8 cellular contexts compared by ENCODE assay signal in the genomic region with DNA sequence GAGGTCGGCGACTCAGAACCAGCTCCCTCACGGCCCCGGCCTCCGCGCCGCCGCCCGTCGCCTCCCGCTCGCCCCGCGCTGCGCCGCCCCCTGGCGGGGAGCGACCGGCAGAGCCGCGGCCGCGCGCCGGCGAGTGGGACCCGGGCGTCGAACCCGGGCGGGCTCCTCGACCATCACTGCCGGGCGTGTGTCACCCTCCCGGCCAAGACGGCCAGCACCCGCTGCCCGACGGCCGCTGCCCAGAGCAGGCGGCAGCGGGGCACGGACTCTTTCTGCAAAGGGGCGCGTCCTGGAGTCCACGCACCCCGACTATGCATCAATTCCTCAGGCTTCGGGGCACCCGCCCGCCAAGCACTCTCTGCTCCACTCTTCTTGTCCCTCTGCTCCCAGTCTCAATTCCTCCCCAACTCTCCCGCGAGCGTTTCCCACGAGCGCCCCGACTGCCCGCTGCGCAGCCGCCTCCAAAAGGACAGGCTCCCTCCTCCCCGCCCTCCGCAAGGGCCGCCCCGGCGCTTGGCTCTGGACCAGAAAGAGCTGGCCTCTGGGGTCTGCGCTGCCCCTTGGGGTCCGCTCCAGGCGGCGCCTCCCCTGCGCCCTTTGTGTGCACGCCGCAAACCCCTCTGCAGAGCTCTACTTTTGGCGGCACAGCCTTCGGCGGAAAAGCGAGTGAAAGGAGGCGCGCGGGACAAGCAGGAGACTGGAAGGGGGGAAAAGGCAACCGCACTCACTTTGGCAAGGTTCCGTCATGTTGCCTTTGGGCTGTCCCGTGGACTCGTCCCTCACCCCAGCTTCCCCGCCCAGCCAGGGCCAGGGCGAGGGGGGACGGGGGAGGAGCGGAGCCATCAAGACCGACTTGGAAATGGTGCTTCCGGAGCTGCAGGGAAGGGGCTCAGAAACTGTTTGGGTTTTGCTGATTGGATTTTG. TPM values are rescaled to one million over a fixed set of nuclear protein-coding genes. Genes with fewer than 3 reads are reported as not detected.
A peak's percentile ranks its signal among the peaks of the same experiment; 100 is the strongest.
DNase-seq lines count a peak whose midpoint lies in the region; ATAC-seq, FAIRE-seq and TF ChIP-seq lines count a peak whose summit lies in the region.

No MANE protein-coding gene starts in this region.

- H3K27ac Mint-ChIP-seq in central memory CD8-positive, alpha-beta T cell (ENCODE audit: low read depth) = peak overlapping the region; percentile 35

- ATAC-seq in central memory CD8-positive, alpha-beta T cell (replicated peaks; ENCODE audit: extremely low read depth, poor library complexity, severe bottlenecking) = peak; percentile 40

- H3K79me2 ChIP-seq in keratinocyte (ENCODE audit: control insufficient read depth, insufficient read depth, low read length) = no peaks in the 10 kb centered on the region

- peak; percentile 88 for TF ChIP-seq CTCF in GM10266 (IDR thresholded peaks at IDR 0.05; ENCODE audit: control insufficient read depth, insufficient read depth, low read depth, missing control alignments)
- peak; percentile 74 for TF ChIP-seq CTCF in LNCAP (IDR thresholded peaks at IDR 0.05)
- peak in 2 of 3 experiments; percentile 10 to 69 for TF ChIP-seq CTCF in keratinocyte (optimal IDR thresholded peaks at IDR 0.05 in 1 of 3, IDR thresholded peaks at IDR 0.05 in 1 of 3, conservative IDR thresholded peaks at IDR 0.05 in 1 of 3; ENCODE audit: extremely low read depth in 1 of 3, insufficient read depth in 2 of 3, low read length in 3 of 3)

- H3K27me3 Mint-ChIP-seq in central memory CD8-positive, alpha-beta T cell = peaks cover 9% of the 10 kb centered on the region

- H3K4me1 ChIP-seq in keratinocyte (ENCODE audit: control insufficient read depth, extremely low read depth, insufficient read depth, low read length) = peaks cover 2% of the 10 kb centered on the region

- DNase-seq in GM10266 (ENCODE audit: extremely low spot score) = peak; percentile 87
- DNase-seq in GOT3 (lab: John Stamatoyannopoulos, UW) = peak; percentile 1
- peak; percentile 8 to 26 (median 13) for DNase-seq in activated CD4-positive, CD25-positive, alpha-beta regulatory T cell (lab: John Stamatoyannopoulos, UW)
- peak; percentile 14 to 19 for DNase-seq in central memory CD8-positive, alpha-beta T cell (ENCODE audit: low spot score in 2 of 2)
- no peak for DNase-seq in keratinocyte (ENCODE audit: low read depth, low spot score)
- peak; percentile 72 for DNase-seq in stimulated activated CD4-positive, alpha-beta T cell treated with anti-CD3 and anti-CD28 coated beads, Interleukin-15, amount 100 ng/mL, for 24 hours
- DNase-seq in occipital lobe (lab: John Stamatoyannopoulos, UW) = no peak

- H2AFZ ChIP-seq in keratinocyte (ENCODE audit: control insufficient read depth, low read length) = peak overlapping the region; percentile 95

- no peaks in the 10 kb centered on the region for H3K9me3 ChIP-seq in keratinocyte (ENCODE audit: control insufficient read depth, low read depth, low read length)

- peak overlapping the region; percentile 68 for H3K9ac ChIP-seq in keratinocyte (ENCODE audit: control insufficient read depth, extremely low read depth, insufficient read depth, low read length)

- H3K36me3 ChIP-seq in keratinocyte (ENCODE audit: control insufficient read depth in 2 of 2, extremely low read depth in 1 of 2, insufficient read depth in 2 of 2, low read length in 2 of 2) = no peaks in the 10 kb centered on the region

- peaks cover 7% of the 10 kb centered on the region for H3K36me3 Mint-ChIP-seq in central memory CD8-positive, alpha-beta T cell (ENCODE audit: insufficient read depth)

- H3K4me1 Mint-ChIP-seq in central memory CD8-positive, alpha-beta T cell = peaks cover 22% of the 10 kb centered on the region

- H3K9me3 Mint-ChIP-seq in central memory CD8-positive, alpha-beta T cell = no peaks in the 10 kb centered on the region

- peak overlapping the region; percentile 94 for H3K4me2 ChIP-seq in keratinocyte (ENCODE audit: control insufficient read depth, extremely low read depth, insufficient read depth, low read depth, low read length)

- dilution Hi-C loops in keratinocyte (cut with MboI; ENCODE audit: extremely low pct_ligation_motif_present, low sequenced_read_pairs) = no loop called here

- peak overlapping the region; percentile 92 for H3K4me3 Mint-ChIP-seq in central memory CD8-positive, alpha-beta T cell

- H3K27ac ChIP-seq in keratinocyte (ENCODE audit: control insufficient read depth, insufficient read depth, low read length) = no peak overlapping the region

- H4K20me1 ChIP-seq in keratinocyte (ENCODE audit: control insufficient read depth, extremely low read depth, insufficient read depth, low read length) = no peaks in the 10 kb centered on the region

- H3K9me1 ChIP-seq in keratinocyte (ENCODE audit: control insufficient read depth, extremely low read depth, insufficient read depth, low read length) = no peaks in the 10 kb centered on the region

- FAIRE-seq in keratinocyte (lab: Jason Lieb, UNC) = no peak

- peak overlapping the region; percentile 72 to 83 (median 81) for H3K4me3 ChIP-seq in keratinocyte (ENCODE audit: control insufficient read depth in 2 of 3, extremely low read depth in 1 of 3, insufficient read depth in 2 of 3, low read depth in 1 of 3, low read length in 3 of 3)

- H3K27me3 ChIP-seq in keratinocyte (ENCODE audit: control insufficient read depth, extremely low read depth, insufficient read depth, low read length) = no peaks in the 10 kb centered on the region

RNA-seq across cellular contexts. Expression of gene PDE5A, which starts 1.1 kb away (rescaled TPM):
- polyA plus RNA-seq in keratinocyte = 2.1 to 3.6 TPM (median 3.6 TPM) in 3 replicates
- 1.7 TPM for polyA plus RNA-seq in keratinocyte (2011; ENCODE audit: low read depth)
- 1.8 and 3.6 TPM in 2 replicates for polyA plus RNA-seq in keratinocyte (2011; cell fraction: cytosol; rRNA removed)
- 5.5 and 6.3 TPM in 2 replicates for polyA plus RNA-seq in keratinocyte (2011; cell fraction: nucleus; rRNA removed)
- polyA plus RNA-seq in keratinocyte (2012; ENCODE audit: low replicate concordance) = 1.4 and 2.0 TPM in 2 replicates
- polyA minus RNA-seq in keratinocyte = 4.6 to 12.2 TPM (median 5.7 TPM) in 3 replicates
- polyA minus RNA-seq in keratinocyte (2011; cell fraction: cytosol; rRNA and poly(A)+ RNA removed) = 8.1 TPM
- polyA minus RNA-seq in keratinocyte (2011; cell fraction: nucleus; rRNA and poly(A)+ RNA removed) = 8.3 and 16.2 TPM in 2 replicates
- 17.9 TPM for total RNA-seq in occipital lobe

Comparison
In these comparisons a context has a peak if more than half of its experiments do, and no peak if none do; other contexts are left out.
1. DNase-seq: peak in GM10266 (single experiment), GOT3 (single experiment), activated CD4-positive, CD25-positive, alpha-beta regulatory T cell (4 of 4), central memory CD8-positive, alpha-beta T cell (2 of 2) and stimulated activated CD4-positive, alpha-beta T cell treated with anti-CD3 and anti-CD28 coated beads, Interleukin-15, amount 100 ng/mL, for 24 hours (single experiment); none in keratinocyte (single experiment) and occipital lobe (single experiment).
2. Peak in every context shown above with its lines, with median percentiles within 50 percentile points of each other: CTCF ChIP-seq.